12 cellular contexts compared by ENCODE assay signal in genomic region chr3:197881601-197882000, GRCh38.
A peak's percentile ranks its signal among the peaks of the same experiment; 100 is the strongest.
DNase-seq lines count a peak whose midpoint lies in the region; ATAC-seq and TF ChIP-seq lines count a peak whose summit lies in the region.
"Had no signal": no experiment of that assay in that cellular context is flagged by ENCODE, and none has a peak within 500 bp of the region (broad histone marks: within the 10 kb centered on the region; RNA-seq: fewer than 3 reads in every experiment).

No MANE protein-coding gene starts in this region.

- no peak for ATAC-seq in CD8-positive, alpha-beta T cell
- ATAC-seq in GM18517 (IDR thresholded peaks at IDR 0.05; ENCODE audit: unreplicated experiment): no peak

- DNase-seq in CD8-positive, alpha-beta T cell: no peak
- no peak for DNase-seq in HFFc6
- DNase-seq in astrocyte of the hippocampus (ENCODE audit: low read depth, low spot score): peak; percentile 17
- DNase-seq in lower leg skin (ENCODE audit: low spot score in 2 of 2): no peak
- no peak for DNase-seq in activated effector memory CD4-positive, alpha-beta T cell treated with Interleukin-2 at 50 U/mL for 16 hours
- DNase-seq: activated naive CD4-positive, alpha-beta T cell treated with anti-CD3 and anti-CD28 coated beads, Interleukin-2, amount 50 U/mL, for 16 hours; kidney; NCI-H2029 treated with DMSO at 0.1 percent for 48 hours; SHP77; thyroid gland had no signal

- no peak overlapping the region for H3K4me3 ChIP-seq in CD8-positive, alpha-beta T cell (ENCODE audit: low read depth, low read length)
- no peak overlapping the region for H3K4me3 ChIP-seq in lower leg skin (ENCODE audit: low read depth, poor library complexity, severe bottlenecking)
- H3K4me3 ChIP-seq: thyroid gland had no signal

- CTCF ChIA-PET in CD8-positive, alpha-beta T cell (lab: Charles Lee): interaction anchor here (0.7 to 1.5 kb wide), 2 partner anchors 24 to 168 kb away, joined by 3 to 5 read pairs; no protein-coding TSS in a partner anchor

- no peak for TF ChIP-seq POLR2A in lower leg skin (IDR thresholded peaks at IDR 0.05)

- intact Hi-C loops in CD8-positive, alpha-beta T cell (cut with DNase I, micrococcal nuclease): no loop called here
- intact Hi-C loops in lower leg skin (cut with DNase I; ENCODE audit: low total_unique reads): no loop called here

- POLR2A ChIA-PET in CD8-positive, alpha-beta T cell (lab: Charles Lee): no interaction called here

- H3K36me3 ChIP-seq in CD8-positive, alpha-beta T cell (ENCODE audit: insufficient read depth, low read length): peaks cover under 1% of the 10 kb centered on the region

- peak overlapping the region; percentile 30 for H3K27ac Mint-ChIP-seq in CD8-positive, alpha-beta T cell
- H3K27ac Mint-ChIP-seq in HFFc6 (peak overlapping the region; percentile 19; the same call in 1 of the 2 replicates), nephron (peak overlapping the region; percentile 36 to 60 (median 43))

- no peak overlapping the region for H3K27ac ChIP-seq in CD8-positive, alpha-beta T cell (ENCODE audit: low read depth, low read length)
- H3K27ac ChIP-seq: thyroid gland had no signal

- WGBS in lower leg skin, 2 donors: 70 to 72% methylated on average over 4 of the region's 4 CpGs

- peaks cover 15% of the 10 kb centered on the region for H3K4me1 Mint-ChIP-seq in CD8-positive, alpha-beta T cell (ENCODE audit: low read depth)
- H3K4me1 Mint-ChIP-seq in HFFc6 (ENCODE audit: low read depth): no peaks in the 10 kb centered on the region
- H3K4me1 Mint-ChIP-seq in nephron: peaks cover 27% of the 10 kb centered on the region

- no peak for TF ChIP-seq CTCF in CD8-positive, alpha-beta T cell (IDR thresholded peaks at IDR 0.05)
- TF ChIP-seq CTCF in HFFc6 (IDR thresholded peaks at IDR 0.05) (no peak), nephron (IDR thresholded peaks at IDR 0.05; ENCODE audit: unreplicated experiment in 3 of 3) (no peak), lower leg skin (IDR thresholded peaks at IDR 0.05) (no peak)

- no peaks in the 10 kb centered on the region for H3K27me3 ChIP-seq in CD8-positive, alpha-beta T cell (ENCODE audit: insufficient read depth, low read length)
- H3K27me3 ChIP-seq: thyroid gland had no signal

- H3K27me3 Mint-ChIP-seq in CD8-positive, alpha-beta T cell (ENCODE audit: low read depth): no peaks in the 10 kb centered on the region
- H3K27me3 Mint-ChIP-seq in HFFc6 (ENCODE audit: insufficient read depth) (peaks cover 2% of the 10 kb centered on the region; the same call in 1 of the 2 replicates), nephron (ENCODE audit: low read depth) (peaks cover 3% of the 10 kb centered on the region)

- no peaks in the 10 kb centered on the region for H3K4me1 ChIP-seq in CD8-positive, alpha-beta T cell (ENCODE audit: insufficient read depth, low read length)
- H3K4me1 ChIP-seq: thyroid gland had no signal

- H3K36me3 Mint-ChIP-seq in CD8-positive, alpha-beta T cell: peaks cover 56% of the 10 kb centered on the region
- H3K36me3 Mint-ChIP-seq in HFFc6 (ENCODE audit: low read depth): peaks cover 28% of the 10 kb centered on the region; the same call in 1 of the 2 replicates
- H3K36me3 Mint-ChIP-seq in nephron (ENCODE audit: low read depth): peaks cover 64% of the 10 kb centered on the region

- H3K9me3 ChIP-seq in CD8-positive, alpha-beta T cell (ENCODE audit: low read length): no peaks in the 10 kb centered on the region
- H3K9me3 ChIP-seq: thyroid gland had no signal

- H3K4me3 Mint-ChIP-seq in CD8-positive, alpha-beta T cell: no peak overlapping the region
- no peak overlapping the region for H3K4me3 Mint-ChIP-seq in HFFc6
- no peak overlapping the region for H3K4me3 Mint-ChIP-seq in nephron

- H3K9me3 Mint-ChIP-seq in CD8-positive, alpha-beta T cell: no peaks in the 10 kb centered on the region
- H3K9me3 Mint-ChIP-seq in HFFc6: no peaks in the 10 kb centered on the region
- H3K9me3 Mint-ChIP-seq in nephron: no peaks in the 10 kb centered on the region
